ENCODE assay signal across 10 cellular contexts in genomic region chr7:122136639-122137253, GRCh38. TPM values are rescaled to one million over a fixed set of nuclear protein-coding genes. Genes with fewer than 3 reads are reported as not detected.
DNase-seq lines count a peak whose midpoint lies in the region; FAIRE-seq and TF ChIP-seq lines count a peak whose summit lies in the region.
"Had no signal": no experiment of that assay in that cellular context is flagged by ENCODE, and none has a peak within 500 bp of the region (broad histone marks: within the 10 kb centered on the region; RNA-seq: fewer than 3 reads in every experiment).

No MANE protein-coding gene starts in this region.

- TF ChIP-seq CTCF in WI38 (IDR thresholded peaks at IDR 0.05; ENCODE audit: low read depth, low read length): no peak
- TF ChIP-seq CTCF in GM10266 (IDR thresholded peaks at IDR 0.05; ENCODE audit: control insufficient read depth, insufficient read depth, low read depth, missing control alignments): no peak

- H3K27ac ChIP-seq in small intestine (ENCODE audit: low read depth in 1 of 2, low read length in 1 of 2): peak overlapping the region in 1 of 2 donors; percentile 75

- no peak for TF ChIP-seq POLR2A in GM12891 (IDR thresholded peaks at IDR 0.05; ENCODE audit: low read depth, low read length)

- WGBS in small intestine, 3 donors: 80 to 85% (median 82%) methylated on average over 1 of the region's 1 CpG

- H3K9me3 ChIP-seq in iPS-15b (ENCODE audit: control insufficient read depth, insufficient read depth, low read length): no peaks in the 10 kb centered on the region
- H3K9me3 ChIP-seq in small intestine (ENCODE audit: control insufficient read depth, low read depth): no peaks in the 10 kb centered on the region

- FAIRE-seq in small intestine (lab: Jason Lieb, UNC): no peak
- no peak for FAIRE-seq in GM12891 (lab: Jason Lieb, UNC)
- FAIRE-seq: GM19239 had no signal

- no peaks in the 10 kb centered on the region for H3K27me3 ChIP-seq in iPS-15b (ENCODE audit: control insufficient read depth, insufficient read depth, low read length)
- no peaks in the 10 kb centered on the region for H3K27me3 ChIP-seq in small intestine (ENCODE audit: control insufficient read depth in 2 of 2, insufficient read depth in 2 of 2, low read length in 2 of 2)

- H3K36me3 ChIP-seq in iPS-15b (ENCODE audit: control insufficient read depth, insufficient read depth, low read length): peaks cover 14% of the 10 kb centered on the region
- no peaks in the 10 kb centered on the region for H3K36me3 ChIP-seq in small intestine (ENCODE audit: control insufficient read depth in 2 of 2, insufficient read depth in 2 of 2, low read length in 2 of 2)

- peak overlapping the region; percentile 1 for H3K9ac ChIP-seq in iPS-15b (ENCODE audit: low read depth, low read length)

- H3K4me3 ChIP-seq in WI38 (ENCODE audit: low read depth, low read length) (peak overlapping the region; percentile 55), iPS-15b (ENCODE audit: low read depth, low read length) (no peak overlapping the region), small intestine (ENCODE audit: low read depth in 1 of 2, low read length in 2 of 2) (no peak overlapping the region)

- DNase-seq in HCEC 1CT: peak; percentile 11
- DNase-seq in small intestine: peak; percentile 38
- DNase-seq in GM12891 (ENCODE audit: insufficient read length, low spot score): no peak
- DNase-seq in NK-92 (lab: John Stamatoyannopoulos, UW; ENCODE audit: unreplicated experiment): no peak
- DNase-seq in GM10266 (ENCODE audit: extremely low spot score): no peak
- no peak for DNase-seq in NCI-H187 (lab: John Stamatoyannopoulos, UW)
- DNase-seq: activated CD4-positive, alpha-beta T cell treated with anti-CD3 and anti-CD28 coated beads, Interleukin-2, amount 10 ng/mL, durations not matched to agents 7 days and 5 days had no signal

- H3K4me1 ChIP-seq in iPS-15b (ENCODE audit: control insufficient read depth, insufficient read depth, low read length) (peaks cover 16% of the 10 kb centered on the region), small intestine (ENCODE audit: control insufficient read depth in 2 of 2, insufficient read depth in 1 of 2, low read depth in 1 of 2, low read length in 1 of 2) (no peaks in the 10 kb centered on the region)

TF ChIP-seq in GM12891, 5 proteins besides CTCF, POLR2A, EP300 and RAD21:
- TF ChIP-seq POU2F2 (IDR thresholded peaks at IDR 0.05; ENCODE audit: low read depth, low read length) (no peak), POLR2AphosphoS5 (IDR thresholded peaks at IDR 0.05; ENCODE audit: low read depth, low read length) (no peak), PAX5 (IDR thresholded peaks at IDR 0.05; ENCODE audit: insufficient read depth, low read length, severe bottlenecking) (no peak), SPI1 (IDR thresholded peaks at IDR 0.05; ENCODE audit: low read depth, low read length) (no peak), TAF1 (IDR thresholded peaks at IDR 0.05; ENCODE audit: low read depth, low read length) (no peak)

RNA-seq across cellular contexts. Expression of gene AASS, which starts 7.3 kb away (rescaled TPM):
- polyA plus RNA-seq in small intestine: 1 to 10 TPM; 4.5 to 7.0 (median 5.7) TPM
- polyA plus RNA-seq in GM12891 (2012; ENCODE audit: low read depth, missing spikeins): 0.06 TPM

Comparison
In these comparisons a context has a peak if more than half of its experiments do, and no peak if none do; other contexts are left out.
1. DNase-seq: peak in HCEC 1CT (single experiment) and small intestine (single experiment); none in GM12891 (single experiment), NK-92 (single experiment), GM10266 (single experiment) and NCI-H187 (0 of 2).